ENCODE assay signal across 17 cellular contexts in genomic region chr9:72650206-72650605, GRCh38.
DNase-seq lines count a peak whose midpoint lies in the region; ATAC-seq, FAIRE-seq and TF ChIP-seq lines count a peak whose summit lies in the region.
"Had no signal": no experiment of that assay in that cellular context is flagged by ENCODE, and none has a peak within 500 bp of the region (broad histone marks: within the 10 kb centered on the region; RNA-seq: fewer than 3 reads in every experiment).

No MANE protein-coding gene starts in this region.

- H4K20me1 ChIP-seq in astrocyte (ENCODE audit: insufficient read depth, low read length): no peaks in the 10 kb centered on the region
- H4K20me1 ChIP-seq: BLaER1 had no signal

- no peak overlapping the region for H2AFZ ChIP-seq in astrocyte (ENCODE audit: low read depth, low read length)

- no peaks in the 10 kb centered on the region for H3K27me3 Mint-ChIP-seq in astrocyte (ENCODE audit: low read depth, unreplicated experiment)
- H3K27me3 Mint-ChIP-seq: CD8-positive, alpha-beta memory T cell had no signal

- no peak for TF ChIP-seq POLR2A in H54 (IDR thresholded peaks at IDR 0.05; ENCODE audit: low read depth, low read length)

- H3K79me2 ChIP-seq in astrocyte (ENCODE audit: insufficient read depth, low read length): no peaks in the 10 kb centered on the region

- no peak overlapping the region for H3K4me2 ChIP-seq in astrocyte (ENCODE audit: low read length)
- H3K4me2 ChIP-seq: BLaER1 had no signal

- FAIRE-seq in H54 (lab: Jason Lieb, UNC) (peak; percentile 83), astrocyte (lab: Jason Lieb, UNC) (peak; percentile 20)
- FAIRE-seq: G401.6, GM12891, HepG2, HTR-8/SVneo had no signal

- H3K4me1 ChIP-seq in astrocyte (ENCODE audit: insufficient read depth, low read length) (no peaks in the 10 kb centered on the region), foreskin keratinocyte (peaks cover 29% of the 10 kb centered on the region)

- no peak overlapping the region for H3K27ac Mint-ChIP-seq in astrocyte (ENCODE audit: unreplicated experiment)
- H3K27ac Mint-ChIP-seq: CD8-positive, alpha-beta memory T cell had no signal

- TF ChIP-seq CTCF in astrocyte (IDR thresholded peaks at IDR 0.05; ENCODE audit: insufficient read depth, low read depth, low read length) (no peak), foreskin keratinocyte (conservative IDR thresholded peaks at IDR 0.05) (no peak)

- H3K4me3 Mint-ChIP-seq in astrocyte (ENCODE audit: unreplicated experiment): no peak overlapping the region
- H3K4me3 Mint-ChIP-seq: CD8-positive, alpha-beta memory T cell had no signal

- H3K9me3 ChIP-seq in astrocyte (ENCODE audit: insufficient read depth, low read depth, low read length): no peaks in the 10 kb centered on the region
- H3K9me3 ChIP-seq: BLaER1, HAP-1 had no signal

- DNase-seq in COLO829 (ENCODE audit: low spot score): peak; percentile 17
- DNase-seq in H54 (ENCODE audit: insufficient read length, low spot score): no peak
- no peak for DNase-seq in astrocyte (ENCODE audit: low read depth)
- DNase-seq in foreskin keratinocyte: peak in 1 of 2 donors; percentile 44
- no peak for DNase-seq in activated CD8-positive, alpha-beta memory T cell treated with anti-CD3 and anti-CD28 coated beads, Interleukin-2, amount 50 U/mL, for 48 hours
- DNase-seq in pons (ENCODE audit: low spot score): no peak
- DNase-seq: 8988T; AML-193; CD8-positive, alpha-beta memory T cell; GOT3 had no signal

- no peaks in the 10 kb centered on the region for H3K36me3 ChIP-seq in astrocyte (ENCODE audit: insufficient read depth, low read length)
- H3K36me3 ChIP-seq: BLaER1, HAP-1 had no signal

- ATAC-seq in foreskin keratinocyte (peak; percentile 79), GM19328 (IDR thresholded peaks at IDR 0.05; ENCODE audit: unreplicated experiment) (no peak)
- ATAC-seq: HepG2 had no signal

- H3K27me3 ChIP-seq in astrocyte (ENCODE audit: insufficient read depth, low read length) (no peaks in the 10 kb centered on the region), foreskin keratinocyte (no peaks in the 10 kb centered on the region)
- H3K27me3 ChIP-seq: BLaER1 had no signal

- H3K27ac ChIP-seq in astrocyte (ENCODE audit: low read depth, low read length): no peak overlapping the region
- H3K27ac ChIP-seq in foreskin keratinocyte: peak overlapping the region; percentile 2
- H3K27ac ChIP-seq: BLaER1 had no signal

- H3K36me3 Mint-ChIP-seq in astrocyte (ENCODE audit: low read depth, unreplicated experiment): no peaks in the 10 kb centered on the region
- H3K36me3 Mint-ChIP-seq: CD8-positive, alpha-beta memory T cell had no signal

- no peaks in the 10 kb centered on the region for H3K4me1 Mint-ChIP-seq in astrocyte (ENCODE audit: low read depth, unreplicated experiment)
- H3K4me1 Mint-ChIP-seq: CD8-positive, alpha-beta memory T cell had no signal

- no peak overlapping the region for H3K4me3 ChIP-seq in astrocyte (ENCODE audit: insufficient read depth, low read depth, low read length)
- H3K4me3 ChIP-seq: BLaER1, HAP-1 had no signal

- H3K9ac ChIP-seq in astrocyte (ENCODE audit: low read length): no peak overlapping the region
- H3K9ac ChIP-seq: BLaER1 had no signal

- no peaks in the 10 kb centered on the region for H3K9me3 Mint-ChIP-seq in astrocyte (ENCODE audit: unreplicated experiment)
